In genomic region chr11:42315267-42315666, GRCh38 we compare ENCODE assay signal across 18 cellular contexts.
"Had no signal": no experiment of that assay in that cellular context is flagged by ENCODE, and none has a peak within 500 bp of the region (broad histone marks: within the 10 kb centered on the region; RNA-seq: fewer than 3 reads in every experiment).

No MANE protein-coding gene starts in this region.

- H3K9me3 ChIP-seq: esophagus muscularis mucosa, lower lobe of right lung, SJCRH30, tibial nerve had no signal

- H3K4me1 Mint-ChIP-seq: activated CD8-positive, alpha-beta memory T cell treated with anti-CD3 and anti-CD28 coated beads, Interleukin-2, amount 10 ng/mL, durations not matched to agents 7 days and 5 days; activated naive CD8-positive, alpha-beta T cell treated with anti-CD3 and anti-CD28 coated beads, Interleukin-2, amount 10 ng/mL, durations not matched to agents 7 days and 5 days; central memory CD8-positive, alpha-beta T cell; naive thymus-derived CD4-positive, alpha-beta T cell; stimulated activated memory B cell treated with anti-CD40 and anti-IgM and Interleukin-4, amounts not matched to agents 10 μg/mL and 1 μg/mL and 100 μg/mL, for 72 hours had no signal

- H3K4me1 ChIP-seq: esophagus muscularis mucosa, lower lobe of right lung, SJCRH30 had no signal

- H3K27ac ChIP-seq: esophagus muscularis mucosa, lower lobe of right lung, SJCRH30, tibial nerve had no signal

- H3K4me3 Mint-ChIP-seq: activated CD8-positive, alpha-beta memory T cell treated with anti-CD3 and anti-CD28 coated beads, Interleukin-2, amount 10 ng/mL, durations not matched to agents 7 days and 5 days; activated naive CD8-positive, alpha-beta T cell treated with anti-CD3 and anti-CD28 coated beads, Interleukin-2, amount 10 ng/mL, durations not matched to agents 7 days and 5 days; activated T-cell treated with anti-CD3 and anti-CD28 coated beads, Interleukin-2, amount 50 U/mL, for 72 hours; central memory CD8-positive, alpha-beta T cell; dendritic cell treated with granulocyte-macrophage colony-stimulating factor and Interleukin-4, amounts not matched to agents 40 ng/mL and 50 ng/mL, for 4 days; naive thymus-derived CD4-positive, alpha-beta T cell; stimulated activated memory B cell treated with anti-CD40 and anti-IgM and Interleukin-4, amounts not matched to agents 10 μg/mL and 1 μg/mL and 100 μg/mL, for 72 hours; T-helper 2 cell treated with Interferon-gamma antibody and Interleukin-4, amounts not matched to agents 5 μg/mL and 100 μg/mL, for 36 hours had no signal

- H3K9me3 Mint-ChIP-seq: stimulated activated memory B cell treated with anti-CD40 and anti-IgM and Interleukin-4, amounts not matched to agents 10 μg/mL and 1 μg/mL and 100 μg/mL, for 72 hours had no signal

- DNase-seq: activated CD4-positive, alpha-beta T cell treated with anti-CD3 and anti-CD28 coated beads, Interleukin-2, amount 50 U/mL, for 4 hours; activated CD4-positive, CD25-positive, alpha-beta regulatory T cell treated with anti-CD3 and anti-CD28 coated beads, Interleukin-2, amount 50 U/mL, for 72 hours; activated CD8-positive, alpha-beta memory T cell treated with anti-CD3 and anti-CD28 coated beads, Interleukin-2, amount 10 ng/mL, durations not matched to agents 7 days and 5 days; activated naive CD8-positive, alpha-beta T cell treated with anti-CD3 and anti-CD28 coated beads, Interleukin-2, amount 10 ng/mL, durations not matched to agents 7 days and 5 days; activated T-cell treated with anti-CD3 and anti-CD28 coated beads, Interleukin-2, amount 50 U/mL, for 72 hours; aorta; hypothalamus; lower lobe of right lung; naive thymus-derived CD4-positive, alpha-beta T cell; right cardiac atrium; SJCRH30; stimulated activated CD4-positive, alpha-beta T cell treated with anti-CD3 and anti-CD28 coated beads, Interleukin-1b, Interleukin-23, amount 100 ng/mL, for 48 hours had no signal

- H3K27me3 Mint-ChIP-seq: activated CD8-positive, alpha-beta memory T cell treated with anti-CD3 and anti-CD28 coated beads, Interleukin-2, amount 10 ng/mL, durations not matched to agents 7 days and 5 days; activated naive CD8-positive, alpha-beta T cell treated with anti-CD3 and anti-CD28 coated beads, Interleukin-2, amount 10 ng/mL, durations not matched to agents 7 days and 5 days; central memory CD8-positive, alpha-beta T cell; dendritic cell treated with granulocyte-macrophage colony-stimulating factor and Interleukin-4, amounts not matched to agents 40 ng/mL and 50 ng/mL, for 4 days; naive thymus-derived CD4-positive, alpha-beta T cell; stimulated activated memory B cell treated with anti-CD40 and anti-IgM and Interleukin-4, amounts not matched to agents 10 μg/mL and 1 μg/mL and 100 μg/mL, for 72 hours had no signal

- ATAC-seq: activated CD8-positive, alpha-beta memory T cell treated with anti-CD3 and anti-CD28 coated beads, Interleukin-2, amount 10 ng/mL, durations not matched to agents 7 days and 5 days; activated T-cell treated with anti-CD3 and anti-CD28 coated beads, Interleukin-2, amount 50 U/mL, for 72 hours; lower lobe of right lung; naive thymus-derived CD4-positive, alpha-beta T cell; right cardiac atrium; stimulated activated memory B cell treated with anti-CD40 and anti-IgM and Interleukin-4, amounts not matched to agents 10 μg/mL and 1 μg/mL and 100 μg/mL, for 72 hours had no signal

- H3K4me3 ChIP-seq: esophagus muscularis mucosa, lower lobe of right lung, SJCRH30, tibial nerve had no signal

- H3K36me3 Mint-ChIP-seq: activated CD8-positive, alpha-beta memory T cell treated with anti-CD3 and anti-CD28 coated beads, Interleukin-2, amount 10 ng/mL, durations not matched to agents 7 days and 5 days; activated naive CD8-positive, alpha-beta T cell treated with anti-CD3 and anti-CD28 coated beads, Interleukin-2, amount 10 ng/mL, durations not matched to agents 7 days and 5 days; stimulated activated memory B cell treated with anti-CD40 and anti-IgM and Interleukin-4, amounts not matched to agents 10 μg/mL and 1 μg/mL and 100 μg/mL, for 72 hours had no signal

- H3K27ac Mint-ChIP-seq: activated CD8-positive, alpha-beta memory T cell treated with anti-CD3 and anti-CD28 coated beads, Interleukin-2, amount 10 ng/mL, durations not matched to agents 7 days and 5 days; activated naive CD8-positive, alpha-beta T cell treated with anti-CD3 and anti-CD28 coated beads, Interleukin-2, amount 10 ng/mL, durations not matched to agents 7 days and 5 days; activated T-cell treated with anti-CD3 and anti-CD28 coated beads, Interleukin-2, amount 50 U/mL, for 72 hours; dendritic cell treated with granulocyte-macrophage colony-stimulating factor and Interleukin-4, amounts not matched to agents 40 ng/mL and 50 ng/mL, for 4 days; naive thymus-derived CD4-positive, alpha-beta T cell; stimulated activated memory B cell treated with anti-CD40 and anti-IgM and Interleukin-4, amounts not matched to agents 10 μg/mL and 1 μg/mL and 100 μg/mL, for 72 hours; T-helper 2 cell treated with Interferon-gamma antibody and Interleukin-4, amounts not matched to agents 5 μg/mL and 100 μg/mL, for 36 hours had no signal

- H3K36me3 ChIP-seq: esophagus muscularis mucosa, lower lobe of right lung, SJCRH30, tibial nerve had no signal

- H3K27me3 ChIP-seq: esophagus muscularis mucosa, SJCRH30, tibial nerve had no signal
